12 cellular contexts compared by ENCODE assay signal in the genomic region with DNA sequence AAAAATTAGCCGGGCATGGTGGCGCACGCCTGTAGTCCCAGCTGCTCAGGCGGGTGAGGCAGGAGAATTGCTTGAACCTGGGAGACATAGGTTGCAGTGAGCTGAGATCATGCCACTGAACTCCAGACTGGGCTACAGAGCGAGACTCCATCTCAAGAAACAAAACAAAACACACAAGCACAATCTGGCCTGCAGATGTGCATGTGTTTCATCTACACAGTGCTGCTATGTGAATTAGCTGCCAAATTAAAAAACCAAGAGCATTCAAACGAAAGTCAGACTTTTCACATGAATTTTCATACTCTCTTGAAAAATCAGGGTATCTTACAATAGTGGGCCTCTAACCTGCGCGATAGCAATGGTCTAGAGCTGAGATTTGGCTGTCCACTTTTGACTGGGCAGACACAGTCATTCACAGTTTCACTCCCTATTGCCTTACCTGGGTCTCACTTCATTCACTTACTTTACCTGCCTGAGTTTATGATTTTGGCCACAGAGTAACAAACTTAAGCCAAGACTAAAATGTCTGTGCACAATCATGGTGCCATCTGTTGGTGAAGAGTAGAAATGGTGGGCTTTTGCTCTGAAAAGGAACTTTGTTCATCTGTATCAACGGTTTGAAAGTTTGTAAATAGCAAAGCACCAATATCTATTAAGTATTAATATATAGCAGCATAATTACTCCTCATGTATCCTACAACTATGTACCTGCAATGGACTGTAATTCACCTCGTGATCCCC.
DNase-seq lines count a peak whose midpoint lies in the region; ATAC-seq and TF ChIP-seq lines count a peak whose summit lies in the region.
"Had no signal": no experiment of that assay in that cellular context is flagged by ENCODE, and none has a peak within 500 bp of the region (broad histone marks: within the 10 kb centered on the region; RNA-seq: fewer than 3 reads in every experiment).

No MANE protein-coding gene starts in this region.

- TF ChIP-seq RAD21 in Ishikawa (IDR thresholded peaks at IDR 0.05; ENCODE audit: low read depth): peak; percentile 45

- no peaks in the 10 kb centered on the region for H3K27me3 ChIP-seq in DND-41 (ENCODE audit: insufficient read depth, low read length, poor library complexity)
- no peaks in the 10 kb centered on the region for H3K27me3 ChIP-seq in brain microvascular endothelial cell (replicated peaks)
- no peaks in the 10 kb centered on the region for H3K27me3 ChIP-seq in colonic mucosa
- H3K27me3 ChIP-seq: body of pancreas had no signal

- H3K36me3 ChIP-seq in DND-41 (ENCODE audit: insufficient read depth, low read length): no peaks in the 10 kb centered on the region
- no peaks in the 10 kb centered on the region for H3K36me3 ChIP-seq in brain microvascular endothelial cell (replicated peaks)
- no peaks in the 10 kb centered on the region for H3K36me3 ChIP-seq in colonic mucosa

- peaks cover 6% of the 10 kb centered on the region for H3K27me3 Mint-ChIP-seq in activated T-helper 1 cell treated with anti-CD3 and anti-CD28 coated beads, Interleukin-12 subunit alpha, Interleukin-12 subunit beta, Interleukin-2, Interleukin-4 antibody, amounts not matched to agents 30 ng/mL and 10 ng/mL and 1 ng/mL, durations not matched to agents 14 hours and 24 hours and 36 hours (ENCODE audit: insufficient read depth)

- intact Hi-C loops in activated T-helper 1 cell treated with anti-CD3 and anti-CD28 coated beads, Interleukin-12 subunit alpha, Interleukin-12 subunit beta, Interleukin-2, Interleukin-4 antibody, amounts not matched to agents 30 ng/mL and 10 ng/mL and 1 ng/mL, durations not matched to agents 14 hours and 24 hours and 36 hours (cut with micrococcal nuclease): no loop called here
- intact Hi-C loops in colonic mucosa (cut with DNase I): no loop called here

- H3K79me2 ChIP-seq in DND-41 (ENCODE audit: insufficient read depth, low read length): no peaks in the 10 kb centered on the region

- in situ Hi-C loops in brain microvascular endothelial cell (cut with HindIII; ENCODE audit: low pct_ligation_motif_present, low sequenced_read_pairs): no loop called here

- TF ChIP-seq EP300 in Ishikawa (IDR thresholded peaks at IDR 0.05; ENCODE audit: borderline replicate concordance): no peak

- no peak overlapping the region for H3K4me3 ChIP-seq in DND-41 (ENCODE audit: low read depth in 1 of 2, low read length in 2 of 2)
- no peak overlapping the region for H3K4me3 ChIP-seq in brain microvascular endothelial cell (ENCODE audit: low read depth, low read length)
- no peak overlapping the region for H3K4me3 ChIP-seq in colonic mucosa
- H3K4me3 ChIP-seq: body of pancreas had no signal

- no peak overlapping the region for H3K27ac ChIP-seq in DND-41 (ENCODE audit: low read length)
- no peak overlapping the region for H3K27ac ChIP-seq in brain microvascular endothelial cell
- H3K27ac ChIP-seq in colonic mucosa: no peak overlapping the region
- H3K27ac ChIP-seq: body of pancreas had no signal

- no peaks in the 10 kb centered on the region for H3K36me3 Mint-ChIP-seq in activated T-helper 1 cell treated with anti-CD3 and anti-CD28 coated beads, Interleukin-12 subunit alpha, Interleukin-12 subunit beta, Interleukin-2, Interleukin-4 antibody, amounts not matched to agents 30 ng/mL and 10 ng/mL and 1 ng/mL, durations not matched to agents 14 hours and 24 hours and 36 hours (ENCODE audit: low read depth)

- H3K4me1 Mint-ChIP-seq in activated T-helper 1 cell treated with anti-CD3 and anti-CD28 coated beads, Interleukin-12 subunit alpha, Interleukin-12 subunit beta, Interleukin-2, Interleukin-4 antibody, amounts not matched to agents 30 ng/mL and 10 ng/mL and 1 ng/mL, durations not matched to agents 14 hours and 24 hours and 36 hours (ENCODE audit: low read depth): no peaks in the 10 kb centered on the region

- H3K9ac ChIP-seq in DND-41 (ENCODE audit: low read depth, low read length) (no peak overlapping the region), colonic mucosa (ENCODE audit: low read depth in 2 of 2, low read length in 2 of 2) (no peak overlapping the region)

- H3K9me3 ChIP-seq in DND-41 (ENCODE audit: insufficient read depth, low read length, severe bottlenecking) (peaks cover 3% of the 10 kb centered on the region), colonic mucosa (no peaks in the 10 kb centered on the region)
- H3K9me3 ChIP-seq: body of pancreas had no signal

- no peak overlapping the region for H2AFZ ChIP-seq in DND-41 (ENCODE audit: low read depth, low read length)

- no peak for ATAC-seq in DND-41 (ENCODE audit: insufficient read depth, low read depth)
- ATAC-seq in GM18868 (IDR thresholded peaks at IDR 0.05; ENCODE audit: unreplicated experiment): no peak
- ATAC-seq: body of pancreas, left colon had no signal

- TF ChIP-seq CTCF in DND-41 (IDR thresholded peaks at IDR 0.05; ENCODE audit: borderline replicate concordance, extremely low read depth, low read length, poor library complexity, severe bottlenecking): peak; percentile 50
- TF ChIP-seq CTCF in brain microvascular endothelial cell (IDR thresholded peaks at IDR 0.05; ENCODE audit: low read depth, low read length, missing control alignments): peak; percentile 75
- TF ChIP-seq CTCF in colonic mucosa (IDR thresholded peaks at IDR 0.05): no peak

- no peaks in the 10 kb centered on the region for H3K9me3 Mint-ChIP-seq in activated T-helper 1 cell treated with anti-CD3 and anti-CD28 coated beads, Interleukin-12 subunit alpha, Interleukin-12 subunit beta, Interleukin-2, Interleukin-4 antibody, amounts not matched to agents 30 ng/mL and 10 ng/mL and 1 ng/mL, durations not matched to agents 14 hours and 24 hours and 36 hours

- H3K4me3 Mint-ChIP-seq in activated T-helper 1 cell treated with anti-CD3 and anti-CD28 coated beads, Interleukin-12 subunit alpha, Interleukin-12 subunit beta, Interleukin-2, Interleukin-4 antibody, amounts not matched to agents 30 ng/mL and 10 ng/mL and 1 ng/mL, durations not matched to agents 14 hours and 24 hours and 36 hours: no peak overlapping the region

- DNase-seq in DND-41: no peak
- no peak for DNase-seq in brain microvascular endothelial cell
- DNase-seq in medulla oblongata (ENCODE audit: extremely low spot score): peak; percentile 17
- no peak for DNase-seq in activated T-helper 1 cell treated with anti-CD3 and anti-CD28 coated beads, Interleukin-12 subunit alpha, Interleukin-12 subunit beta, Interleukin-2, Interleukin-4 antibody, amounts not matched to agents 30 ng/mL and 10 ng/mL and 1 ng/mL, durations not matched to agents 14 hours and 24 hours and 36 hours (ENCODE audit: low spot score)
- DNase-seq in DMS114 treated with DMSO at 0.1 percent for 48 hours (lab: John Stamatoyannopoulos, UW; ENCODE audit: unreplicated experiment): no peak
- no peak for DNase-seq in colonic mucosa
- DNase-seq: activated CD4-positive, alpha-beta T cell treated with anti-CD3 and anti-CD28 coated beads for 4 hours; body of pancreas; left colon; NCI-H446 treated with DMSO at 0.1 percent for 48 hours had no signal

- no peaks in the 10 kb centered on the region for H4K20me1 ChIP-seq in DND-41 (ENCODE audit: insufficient read depth, low read length)

- H3K4me2 ChIP-seq in DND-41 (ENCODE audit: insufficient read depth, low read length): no peak overlapping the region

- no peaks in the 10 kb centered on the region for H3K4me1 ChIP-seq in DND-41 (ENCODE audit: insufficient read depth, low read length)
- H3K4me1 ChIP-seq in colonic mucosa: no peaks in the 10 kb centered on the region
- H3K4me1 ChIP-seq: body of pancreas had no signal

- no peak overlapping the region for H3K27ac Mint-ChIP-seq in activated T-helper 1 cell treated with anti-CD3 and anti-CD28 coated beads, Interleukin-12 subunit alpha, Interleukin-12 subunit beta, Interleukin-2, Interleukin-4 antibody, amounts not matched to agents 30 ng/mL and 10 ng/mL and 1 ng/mL, durations not matched to agents 14 hours and 24 hours and 36 hours

TF ChIP-seq in Ishikawa, 13 proteins besides CTCF, POLR2A, EP300 and RAD21 (continues in another document):
- TF ChIP-seq, protein P1, sequence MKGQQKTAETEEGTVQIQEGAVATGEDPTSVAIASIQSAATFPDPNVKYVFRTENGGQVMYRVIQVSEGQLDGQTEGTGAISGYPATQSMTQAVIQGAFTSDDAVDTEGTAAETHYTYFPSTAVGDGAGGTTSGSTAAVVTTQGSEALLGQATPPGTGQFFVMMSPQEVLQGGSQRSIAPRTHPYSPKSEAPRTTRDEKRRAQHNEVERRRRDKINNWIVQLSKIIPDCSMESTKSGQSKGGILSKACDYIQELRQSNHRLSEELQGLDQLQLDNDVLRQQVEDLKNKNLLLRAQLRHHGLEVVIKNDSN (IDR thresholded peaks at IDR 0.05): no peak
- no peak for TF ChIP-seq FOXM1 (IDR thresholded peaks at IDR 0.05; ENCODE audit: borderline replicate concordance, low read depth)
- no peak for TF ChIP-seq ZBTB7A (IDR thresholded peaks at IDR 0.05; ENCODE audit: low read depth)
- no peak for TF ChIP-seq NFIC (IDR thresholded peaks at IDR 0.05)
- TF ChIP-seq TAF1 (IDR thresholded peaks at IDR 0.05; ENCODE audit: low read depth): no peak
- no peak for TF ChIP-seq CREB1 (IDR thresholded peaks at IDR 0.05; ENCODE audit: low read depth)
- no peak for TF ChIP-seq YY1 (IDR thresholded peaks at IDR 0.05; ENCODE audit: low read depth)
- no peak for TF ChIP-seq TEAD4 (IDR thresholded peaks at IDR 0.05)
- TF ChIP-seq EGR1 (IDR thresholded peaks at IDR 0.05): no peak
